ENCODE assay signal across 8 cellular contexts in genomic region chr19:33406521-33407139, GRCh38. TPM values are rescaled to one million over a fixed set of nuclear protein-coding genes. Genes with fewer than 3 reads are reported as not detected.
A peak's percentile ranks its signal among the peaks of the same experiment; 100 is the strongest.
DNase-seq lines count a peak whose midpoint lies in the region.

No MANE protein-coding gene starts in this region.

- no peaks in the 10 kb centered on the region for H3K4me1 Mint-ChIP-seq in activated CD4-positive, alpha-beta memory T cell treated with anti-CD3 and anti-CD28 coated beads, Interleukin-2, amount 10 ng/mL, durations not matched to agents 7 days and 5 days

- no peaks in the 10 kb centered on the region for H3K9me2 ChIP-seq in GM23248 (ENCODE audit: insufficient read depth)

- no peaks in the 10 kb centered on the region for H3K27me3 Mint-ChIP-seq in activated CD4-positive, alpha-beta memory T cell treated with anti-CD3 and anti-CD28 coated beads, Interleukin-2, amount 10 ng/mL, durations not matched to agents 7 days and 5 days

- H3K36me3 ChIP-seq in GM23248 (ENCODE audit: low read depth) (no peaks in the 10 kb centered on the region), mesendoderm (ENCODE audit: control insufficient read depth, insufficient read depth, low read length) (no peaks in the 10 kb centered on the region)

- no peak overlapping the region for H2BK120ac ChIP-seq in mesendoderm (ENCODE audit: low read depth, low read length)

- H3K27ac ChIP-seq in GM23248: no peak overlapping the region
- H3K27ac ChIP-seq in mesendoderm (ENCODE audit: low read depth, low read length): no peak overlapping the region

- H3K56ac ChIP-seq in mesendoderm (ENCODE audit: low read length): peak overlapping the region; percentile 73

- H3K9me3 Mint-ChIP-seq in activated CD4-positive, alpha-beta memory T cell treated with anti-CD3 and anti-CD28 coated beads, Interleukin-2, amount 10 ng/mL, durations not matched to agents 7 days and 5 days: no peaks in the 10 kb centered on the region

- no peak overlapping the region for H3K9ac ChIP-seq in GM23248
- peak overlapping the region; percentile 62 for H3K9ac ChIP-seq in mesendoderm (ENCODE audit: low read length)

- H3K4me2 ChIP-seq in GM23248 (ENCODE audit: unreplicated experiment): no peak overlapping the region
- H3K4me2 ChIP-seq in mesendoderm (ENCODE audit: low read length): no peak overlapping the region

- H4K8ac ChIP-seq in mesendoderm (ENCODE audit: low read depth, low read length): no peak overlapping the region

- no peaks in the 10 kb centered on the region for H3K9me3 ChIP-seq in GM23248 (ENCODE audit: low read depth)

- H3K4me1 ChIP-seq in GM23248 (ENCODE audit: insufficient read depth) (no peaks in the 10 kb centered on the region), mesendoderm (ENCODE audit: control insufficient read depth, low read depth, low read length) (peaks cover 2% of the 10 kb centered on the region)

- DNase-seq in Ammon's horn (ENCODE audit: low spot score): peak; percentile 75
- peak; percentile 55 for DNase-seq in GM23248
- DNase-seq in NCI-H82 (lab: John Stamatoyannopoulos, UW): peak; percentile 80
- peak; percentile 73 for DNase-seq in activated CD4-positive, alpha-beta memory T cell treated with anti-CD3 and anti-CD28 coated beads, Interleukin-2, amount 10 ng/mL, durations not matched to agents 7 days and 5 days
- peak; percentile 54 for DNase-seq in effector CD8-positive, alpha-beta T cell (lab: John Stamatoyannopoulos, UW)
- peak; percentile 81 for DNase-seq in mesendoderm
- peak; percentile 92 for DNase-seq in stimulated activated CD8-positive, alpha-beta memory T cell treated with anti-CD3 and anti-CD28 coated beads, Interleukin-4, amount 100 ng/mL, for 48 hours
- DNase-seq in amniotic stem cell (lab: John Stamatoyannopoulos, UW): no peak

- H3K27me3 ChIP-seq in GM23248 (replicated peaks; ENCODE audit: insufficient read depth): no peaks in the 10 kb centered on the region
- H3K27me3 ChIP-seq in mesendoderm (ENCODE audit: insufficient read depth, low read length, poor library complexity): no peaks in the 10 kb centered on the region

- H2BK15ac ChIP-seq in mesendoderm (replicated peaks; ENCODE audit: low read depth): no peak overlapping the region

- CTCF ChIA-PET in activated CD4-positive, alpha-beta memory T cell treated with anti-CD3 and anti-CD28 coated beads, Interleukin-2, amount 10 ng/mL, durations not matched to agents 7 days and 5 days (lab: Charles Lee): interaction anchor here (0.6 to 5.4 kb wide), 17 partner anchors 9 to 330 kb away, joined by 3 to 39 read pairs (median 3); no protein-coding TSS in a partner anchor

- no peaks in the 10 kb centered on the region for H3K36me3 Mint-ChIP-seq in activated CD4-positive, alpha-beta memory T cell treated with anti-CD3 and anti-CD28 coated beads, Interleukin-2, amount 10 ng/mL, durations not matched to agents 7 days and 5 days (ENCODE audit: low read depth)

- no peaks in the 10 kb centered on the region for H4K20me1 ChIP-seq in GM23248 (ENCODE audit: insufficient read depth)

- no peaks in the 10 kb centered on the region for H3F3A ChIP-seq in GM23248 (ENCODE audit: insufficient read depth)

- no peak overlapping the region for H3K23ac ChIP-seq in mesendoderm (ENCODE audit: low read length)

- H3K79me2 ChIP-seq in GM23248 (ENCODE audit: insufficient read depth): no peaks in the 10 kb centered on the region
- no peaks in the 10 kb centered on the region for H3K79me2 ChIP-seq in mesendoderm (ENCODE audit: control insufficient read depth, insufficient read depth, low read length)

- no peak overlapping the region for H3K18ac ChIP-seq in mesendoderm (ENCODE audit: low read length)

- H3K4me3 Mint-ChIP-seq in activated CD4-positive, alpha-beta memory T cell treated with anti-CD3 and anti-CD28 coated beads, Interleukin-2, amount 10 ng/mL, durations not matched to agents 7 days and 5 days: no peak overlapping the region

- H2AFZ ChIP-seq in GM23248: no peak overlapping the region

- no peak overlapping the region for H2BK5ac ChIP-seq in mesendoderm (ENCODE audit: low read length)

- H3K4me3 ChIP-seq in GM23248 (no peak overlapping the region), mesendoderm (ENCODE audit: low read length) (no peak overlapping the region)

- POLR2A ChIA-PET in activated CD4-positive, alpha-beta memory T cell treated with anti-CD3 and anti-CD28 coated beads, Interleukin-2, amount 10 ng/mL, durations not matched to agents 7 days and 5 days (lab: Charles Lee): no interaction called here

- WGBS in GM23248 (ENCODE audit: low coverage in 1 of 2, low lambda C conversion rate in 2 of 2, missing lambda C conversion rate in 2 of 2), 2 experiments: 48 to 49% methylated on average over 13 of the region's 13 CpGs
- WGBS in mesendoderm (ENCODE audit: extremely low coverage, insufficient coverage, low lambda C conversion rate): no CpG with 5 or more reads among the region's 13 CpGs

- H3K27ac Mint-ChIP-seq in activated CD4-positive, alpha-beta memory T cell treated with anti-CD3 and anti-CD28 coated beads, Interleukin-2, amount 10 ng/mL, durations not matched to agents 7 days and 5 days: no peak overlapping the region

- peak overlapping the region; percentile 22 for H2AK5ac ChIP-seq in mesendoderm (ENCODE audit: low read length)

- H3K4ac ChIP-seq in mesendoderm (ENCODE audit: low read depth, low read length): no peak overlapping the region

- in situ Hi-C loops in GM23248 (cut with MboI): loop anchor here (5.0 kb wide), 1 partner anchor 169 kb away; no protein-coding TSS in a partner anchor

- H3K79me1 ChIP-seq in mesendoderm (ENCODE audit: low read length): no peaks in the 10 kb centered on the region

- no peak overlapping the region for H4K5ac ChIP-seq in mesendoderm (ENCODE audit: low read length)

RNA-seq across cellular contexts. Expression of gene CEBPG, which starts 33.1 kb away (rescaled TPM):
- 33.4 and 36.2 TPM in 2 replicates for total RNA-seq in GM23248 (2014; rRNA removed; shearing (Covaris generic))
- polyA plus RNA-seq in GM23248 (2016; fragmentation: Nextera tagmentation; extraction: Ambion mirVana): 27.4 and 27.6 TPM in 2 replicates
- total RNA-seq in activated CD4-positive, alpha-beta memory T cell treated with anti-CD3 and anti-CD28 coated beads, Interleukin-2, amount 10 ng/mL, durations not matched to agents 7 days and 5 days: 10 to 100 TPM; 30.0 to 31.4 TPM
- 19.1 TPM for polyA plus RNA-seq in mesendoderm (2013, experiment 1 of 2)
- polyA plus RNA-seq in mesendoderm (2013, experiment 2 of 2): 19.3 TPM
